In genomic region chr10:101238732-101239105, GRCh38 we compare ENCODE assay signal across 10 cellular contexts. TPM values are rescaled to one million over a fixed set of nuclear protein-coding genes. Genes with fewer than 3 reads are reported as not detected.
A peak's percentile ranks its signal among the peaks of the same experiment; 100 is the strongest.
DNase-seq lines count a peak whose midpoint lies in the region; ATAC-seq and TF ChIP-seq lines count a peak whose summit lies in the region.
"Had no signal": no experiment of that assay in that cellular context is flagged by ENCODE, and none has a peak within 500 bp of the region (broad histone marks: within the 10 kb centered on the region; RNA-seq: fewer than 3 reads in every experiment).

No MANE protein-coding gene starts in this region.

- peaks cover 37% of the 10 kb centered on the region for H3K27me3 Mint-ChIP-seq in endothelial cell (ENCODE audit: unreplicated experiment)
- peaks cover 38 to 85% (median 65%) of the 10 kb centered on the region in 5 donors for H3K27me3 Mint-ChIP-seq in naive thymus-derived CD8-positive, alpha-beta T cell

- H3K9me3 Mint-ChIP-seq in endothelial cell (ENCODE audit: unreplicated experiment) = no peaks in the 10 kb centered on the region
- no peaks in the 10 kb centered on the region for H3K9me3 Mint-ChIP-seq in naive thymus-derived CD8-positive, alpha-beta T cell

- H3K4me3 Mint-ChIP-seq in endothelial cell (ENCODE audit: unreplicated experiment) = no peak overlapping the region
- no peak overlapping the region for H3K4me3 Mint-ChIP-seq in naive thymus-derived CD8-positive, alpha-beta T cell

- H3K9me3 ChIP-seq in OCI-LY7 (ENCODE audit: low read length) = no peaks in the 10 kb centered on the region
- H3K9me3 ChIP-seq: thyroid gland had no signal

- no peak overlapping the region for H3K27ac ChIP-seq in OCI-LY7 (ENCODE audit: low read depth, low read length, poor library complexity, severe bottlenecking)
- H3K27ac ChIP-seq: thyroid gland had no signal

- H2AFZ ChIP-seq in OCI-LY7 (ENCODE audit: low read length) = no peak overlapping the region

- H3K4me1 ChIP-seq in OCI-LY7 (ENCODE audit: insufficient read depth, low read length, poor library complexity, severe bottlenecking) = no peaks in the 10 kb centered on the region

- CTCF ChIA-PET in OCI-LY7 (lab: Charles Lee; ENCODE audit: unreplicated experiment) = no interaction called here

- DNase-seq in GM06990 (ENCODE audit: extremely low read depth, insufficient read length) (no peak), OCI-LY7 (ENCODE audit: low spot score) (peak; percentile 11), endothelial cell (ENCODE audit: low spot score) (peak; percentile 66), DMS 273 (lab: John Stamatoyannopoulos, UW; ENCODE audit: unreplicated experiment) (no peak), HPDE6-E6E7 (ENCODE audit: extremely low spot score) (no peak)
- no peak for DNase-seq in naive thymus-derived CD8-positive, alpha-beta T cell
- DNase-seq in NK-92 treated with Interleukin-12 subunit alpha and Interleukin-12 subunit beta, amount 100 ng/mL, for 24 hours (lab: John Stamatoyannopoulos, UW) = no peak
- DNase-seq: thyroid gland had no signal

- no peaks in the 10 kb centered on the region for H3K36me3 Mint-ChIP-seq in endothelial cell (ENCODE audit: low read depth, unreplicated experiment)
- peaks cover 0 to 2% (median 0%) of the 10 kb centered on the region in 3 donors for H3K36me3 Mint-ChIP-seq in naive thymus-derived CD8-positive, alpha-beta T cell

- H3K27me3 ChIP-seq in GM06990 (replicated peaks; ENCODE audit: control insufficient read depth, insufficient read depth, low read length) = peaks cover 2% of the 10 kb centered on the region

- no peaks in the 10 kb centered on the region for H4K20me1 ChIP-seq in OCI-LY7 (ENCODE audit: insufficient read depth, low read length)

- no peaks in the 10 kb centered on the region for H3K9me2 ChIP-seq in OCI-LY7 (ENCODE audit: insufficient read depth, low read length)

- no peak overlapping the region for H3K4me2 ChIP-seq in OCI-LY7 (ENCODE audit: low read length)

- no peaks in the 10 kb centered on the region for H3K36me3 ChIP-seq in GM06990 (ENCODE audit: control insufficient read depth, insufficient read depth, low read length)
- H3K36me3 ChIP-seq in OCI-LY7 (ENCODE audit: insufficient read depth, low read length) = no peaks in the 10 kb centered on the region
- H3K36me3 ChIP-seq: thyroid gland had no signal

- H3K79me2 ChIP-seq in OCI-LY7 (ENCODE audit: insufficient read depth, low read depth, low read length) = no peaks in the 10 kb centered on the region

- peaks cover 14% of the 10 kb centered on the region for H3K4me1 Mint-ChIP-seq in endothelial cell (ENCODE audit: unreplicated experiment)
- peaks cover 8 to 21% (median 13%) of the 10 kb centered on the region in 4 donors for H3K4me1 Mint-ChIP-seq in naive thymus-derived CD8-positive, alpha-beta T cell

- no peak overlapping the region for H3K27ac Mint-ChIP-seq in endothelial cell (ENCODE audit: unreplicated experiment)
- H3K27ac Mint-ChIP-seq in naive thymus-derived CD8-positive, alpha-beta T cell = no peak overlapping the region

- POLR2A ChIA-PET in OCI-LY7 (lab: Charles Lee) = no interaction called here
- POLR2A ChIA-PET in naive thymus-derived CD8-positive, alpha-beta T cell (lab: Charles Lee) = interaction anchor here (0.6 kb wide), 1 partner anchor 815 kb away, joined by 3 read pairs; no protein-coding TSS in a partner anchor

- H3K4me3 ChIP-seq in GM06990 (replicated peaks; ENCODE audit: low read depth, low read length) (no peak overlapping the region), OCI-LY7 (ENCODE audit: low read depth, low read length, poor library complexity, severe bottlenecking) (no peak overlapping the region)
- H3K4me3 ChIP-seq: thyroid gland had no signal

- intact Hi-C loops in OCI-LY7 (cut with micrococcal nuclease; ENCODE audit: unreplicated experiment) = no loop called here

- ATAC-seq in naive thymus-derived CD8-positive, alpha-beta T cell = peak; percentile 69 to 70
- no peak for ATAC-seq in HG02884 (IDR thresholded peaks at IDR 0.05; ENCODE audit: unreplicated experiment)

- no TSS peak for BruUV-seq in OCI-LY7 (replicated peaks; lab: Mats Ljungman, UMichigan)

- peak; percentile 73 for TF ChIP-seq CTCF in GM06990 (IDR thresholded peaks at IDR 0.05; ENCODE audit: insufficient read depth, low read length, poor library complexity, severe bottlenecking)
- TF ChIP-seq CTCF in OCI-LY7 (conservative IDR thresholded peaks at IDR 0.05; ENCODE audit: low read length) = peak; percentile 82
- TF ChIP-seq CTCF in endothelial cell (IDR thresholded peaks at IDR 0.05; ENCODE audit: unreplicated experiment) = peak; percentile 56

RNA-seq across cellular contexts. Expression of gene LBX1, which starts 9.5 kb away (rescaled TPM):
- total RNA-seq in OCI-LY7 (2014; rRNA removed; shearing (Covaris generic)) = not detected in 2 replicates
- total RNA-seq in OCI-LY7 (2022) (not detected in 2 replicates), endothelial cell (ENCODE audit: unreplicated experiment) (not detected)
- total RNA-seq in naive thymus-derived CD8-positive, alpha-beta T cell = not detected
- polyA plus RNA-seq in naive thymus-derived CD8-positive, alpha-beta T cell = not detected
- total RNA-seq: thyroid gland had no signal
- polyA plus RNA-seq: adipose tissue had no signal

Comparison
In these comparisons a context has a peak if more than half of its experiments do, and no peak if none do; other contexts are left out.
1. DNase-seq: peak in OCI-LY7 (single experiment) and endothelial cell (single experiment); none in GM06990 (single experiment), naive thymus-derived CD8-positive, alpha-beta T cell (0 of 10), DMS 273 (single experiment), NK-92 treated with Interleukin-12 subunit alpha and Interleukin-12 subunit beta, amount 100 ng/mL, for 24 hours (single experiment) and HPDE6-E6E7 (single experiment).
2. Peak in every context shown above with its lines, with median percentiles within 50 percentile points of each other: CTCF ChIP-seq.